ENCODE assay signal across 9 cellular contexts in genomic region chr9:14348241-14349140, GRCh38. TPM values are rescaled to one million over a fixed set of nuclear protein-coding genes. Genes with fewer than 3 reads are reported as not detected.
DNase-seq lines count a peak whose midpoint lies in the region; ATAC-seq and TF ChIP-seq lines count a peak whose summit lies in the region.
"Had no signal": no experiment of that assay in that cellular context is flagged by ENCODE, and none has a peak within 500 bp of the region (broad histone marks: within the 10 kb centered on the region; RNA-seq: fewer than 3 reads in every experiment).

No MANE protein-coding gene starts in this region.

- TF ChIP-seq CTCF in ascending aorta (IDR thresholded peaks at IDR 0.05), result no peak
- no peak for TF ChIP-seq CTCF in prostate gland (IDR thresholded peaks at IDR 0.05)
- TF ChIP-seq CTCF in CD4-positive, alpha-beta T cell (IDR thresholded peaks at IDR 0.05), result no peak

- H3K4me3 ChIP-seq in ascending aorta (peak overlapping the region; percentile 58 to 68), prostate gland (peak overlapping the region; percentile 33 to 45)

- POLR2A ChIA-PET in CD4-positive, alpha-beta T cell (lab: Charles Lee), result no interaction called here

- peak overlapping the region; percentile 87 to 90 for H3K27ac ChIP-seq in ascending aorta
- H3K27ac ChIP-seq in prostate gland, result peak overlapping the region; percentile 81 to 83
- no peak overlapping the region for H3K27ac ChIP-seq in CD4-positive, alpha-beta T cell (ENCODE audit: low read depth, low read length)

- H3K36me3 Mint-ChIP-seq in CD4-positive, alpha-beta T cell (ENCODE audit: low read depth), result no peaks in the 10 kb centered on the region

- peak; percentile 59 for DNase-seq in G401 (ENCODE audit: low spot score)
- DNase-seq in ascending aorta (ENCODE audit: low spot score in 2 of 2), result no peak
- peak; percentile 58 for DNase-seq in left ventricle myocardium superior
- DNase-seq in prostate gland (ENCODE audit: low spot score), result no peak
- DNase-seq in NCI-H1930 (lab: John Stamatoyannopoulos, UW), result no peak
- no peak for DNase-seq in COLO668 (lab: John Stamatoyannopoulos, UW; ENCODE audit: unreplicated experiment)
- no peak for DNase-seq in CD4-positive, alpha-beta T cell
- no peak for DNase-seq in HUDEP-2 (lab: John Stamatoyannopoulos, UW; ENCODE audit: unreplicated experiment in 76 of 76)
- DNase-seq: T-helper 17 cell had no signal

- H3K4me3 Mint-ChIP-seq in CD4-positive, alpha-beta T cell, result no peak overlapping the region

- 9% methylated on average over 45 of the region's 45 CpGs for whole genome bisulfite sequencing in prostate gland

- peaks cover 72% of the 10 kb centered on the region for H3K27me3 Mint-ChIP-seq in CD4-positive, alpha-beta T cell

- H3K4me1 Mint-ChIP-seq in CD4-positive, alpha-beta T cell (ENCODE audit: low read depth), result no peaks in the 10 kb centered on the region

- H3K9me3 ChIP-seq in ascending aorta, result no peaks in the 10 kb centered on the region
- H3K9me3 ChIP-seq in prostate gland, result no peaks in the 10 kb centered on the region
- H3K9me3 ChIP-seq in CD4-positive, alpha-beta T cell (ENCODE audit: control insufficient read depth, low read length), result no peaks in the 10 kb centered on the region

- CTCF ChIA-PET in CD4-positive, alpha-beta T cell (lab: Charles Lee), result no interaction called here

- H3K36me3 ChIP-seq in ascending aorta, result no peaks in the 10 kb centered on the region
- no peaks in the 10 kb centered on the region for H3K36me3 ChIP-seq in prostate gland

- in situ Hi-C loops in G401 (cut with HindIII; ENCODE audit: low sequenced_read_pairs), result no loop called here

- peak; percentile 24 for ATAC-seq in left ventricle myocardium superior
- ATAC-seq in CD4-positive, alpha-beta T cell (ENCODE audit: poor library complexity), result no peak
- ATAC-seq: T-helper 17 cell had no signal

- no peak overlapping the region for H3K27ac Mint-ChIP-seq in CD4-positive, alpha-beta T cell
- H3K27ac Mint-ChIP-seq: T-helper 17 cell had no signal

- TF ChIP-seq POLR2A in prostate gland (IDR thresholded peaks at IDR 0.05), result no peak

- H3K9me3 Mint-ChIP-seq in CD4-positive, alpha-beta T cell, result no peaks in the 10 kb centered on the region

- H3K4me1 ChIP-seq in ascending aorta, result peaks cover 6 to 35% of the 10 kb centered on the region in 2 donors
- no peaks in the 10 kb centered on the region for H3K4me1 ChIP-seq in prostate gland (replicated peaks)

- intact Hi-C loops in ascending aorta (cut with DNase I) (loop anchor here (1.0 to 5.0 kb wide), 2 partner anchors 26 to 316 kb away; no protein-coding TSS in a partner anchor), left ventricle myocardium superior (cut with micrococcal nuclease) (loop anchor here (10.0 kb wide), 1 partner anchor 784 kb away; no protein-coding TSS in a partner anchor), prostate gland (cut with DNase I) (loop anchor here (2.0 to 5.0 kb wide), 2 partner anchors 26 to 36 kb away; partner anchors contain the start of gene NFIB)
- intact Hi-C loops in CD4-positive, alpha-beta T cell (cut with DNase I, micrococcal nuclease), result no loop called here

- H3K27me3 ChIP-seq in ascending aorta, result no peaks in the 10 kb centered on the region
- H3K27me3 ChIP-seq in prostate gland (replicated peaks; ENCODE audit: insufficient read depth), result no peaks in the 10 kb centered on the region
- H3K27me3 ChIP-seq in CD4-positive, alpha-beta T cell (ENCODE audit: control insufficient read depth, insufficient read depth, low read length), result peaks cover 96% of the 10 kb centered on the region

RNA-seq across cellular contexts. Expression of gene NFIB, which starts 34.5 kb away (rescaled TPM):
- total RNA-seq in G401 (2014; rRNA removed; shearing (Covaris generic)), result not detected in 2 replicates
- total RNA-seq in ascending aorta, result 99.9 TPM
- total RNA-seq in left ventricle myocardium superior, result 110 TPM
- total RNA-seq in prostate gland, result 100 to 1,000 TPM; 131 to 165 TPM
- not detected for total RNA-seq in CD4-positive, alpha-beta T cell

Comparison
In these comparisons a context has a peak if more than half of its experiments do, and no peak if none do; other contexts are left out.
1. DNase-seq: peak in G401 (single experiment) and left ventricle myocardium superior (single experiment); none in ascending aorta (0 of 2), prostate gland (single experiment), NCI-H1930 (0 of 2), COLO668 (single experiment), CD4-positive, alpha-beta T cell (0 of 10) and HUDEP-2 (0 of 76).
2. RNA of gene NFIB, which starts 34.5 kb away (total RNA-seq): 131 to 165 TPM in prostate gland, 110 TPM in left ventricle myocardium superior (single experiment) and 99.9 TPM in ascending aorta (single experiment); not detected in CD4-positive, alpha-beta T cell and not detected in G401; every median in the first group is over 10 times any median in the second.
3. intact Hi-C loops: an anchor here in ascending aorta (1.0 to 5.0 kb wide), left ventricle myocardium superior (10.0 kb wide) and prostate gland (2.0 to 5.0 kb wide); none called in CD4-positive, alpha-beta T cell.